ENCODE assay signal across 9 cellular contexts in the genomic region with DNA sequence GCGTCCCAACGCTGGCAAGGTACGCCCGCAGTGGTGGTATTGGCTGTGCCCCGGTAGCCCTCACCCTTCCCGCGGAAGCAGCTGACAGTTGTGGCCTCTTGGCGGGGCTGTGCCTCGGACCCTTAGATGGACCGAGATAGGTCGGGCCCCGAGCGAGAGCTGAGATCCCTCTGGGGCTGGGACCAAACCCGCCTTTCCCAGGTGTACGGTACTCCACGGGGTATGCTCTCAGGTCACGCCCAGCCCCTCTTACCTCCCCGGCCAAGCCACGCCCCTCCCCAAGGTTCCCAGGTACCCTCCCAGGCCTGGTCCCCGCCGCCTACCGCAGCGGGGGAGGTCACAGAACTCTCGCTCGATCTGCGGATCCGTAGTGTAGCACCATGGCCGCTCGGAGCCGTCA. TPM values are rescaled to one million over a fixed set of nuclear protein-coding genes. Genes with fewer than 3 reads are reported as not detected.
A peak's percentile ranks its signal among the peaks of the same experiment; 100 is the strongest.
DNase-seq lines count a peak whose midpoint lies in the region; ATAC-seq, FAIRE-seq and TF ChIP-seq lines count a peak whose summit lies in the region.
"Not testable (repeated sequence)": the region's sequence is repeated elsewhere in the genome, so short reads cannot be mapped to it uniquely, and the experiment has no call there.
"Had no signal": no experiment of that assay in that cellular context is flagged by ENCODE, and none has a peak within 500 bp of the region (broad histone marks: within the 10 kb centered on the region; RNA-seq: fewer than 3 reads in every experiment).

No MANE protein-coding gene starts in this region.

- H3K36me3 Mint-ChIP-seq in stimulated activated memory B cell treated with anti-CD40 and anti-IgM and Interleukin-4, amounts not matched to agents 10 μg/mL and 1 μg/mL and 100 μg/mL, for 72 hours = peaks cover 36% of the 10 kb centered on the region

- H3K4me2 ChIP-seq in osteoblast (ENCODE audit: insufficient read depth, low read length) = peak overlapping the region; percentile 67

- not testable (repeated sequence) for FAIRE-seq in bronchial epithelial cell (lab: Jason Lieb, UNC)

- not testable (repeated sequence) for H3K27me3 Mint-ChIP-seq in stimulated activated memory B cell treated with anti-CD40 and anti-IgM and Interleukin-4, amounts not matched to agents 10 μg/mL and 1 μg/mL and 100 μg/mL, for 72 hours

- POLR2A ChIA-PET in AG04450 (lab: Yijun Ruan, JAX) = not testable (repeated sequence)

- H3K9me3 ChIP-seq in AG04450 (ENCODE audit: control insufficient read depth, insufficient read depth, low read length); Peyer's patch; osteoblast (ENCODE audit: low read depth, low read length): not testable (repeated sequence)

- not testable (repeated sequence) for H3K27me3 ChIP-seq in AG04450 (ENCODE audit: control insufficient read depth, insufficient read depth, low read length); Peyer's patch; bronchial epithelial cell (ENCODE audit: control insufficient read depth, insufficient read depth, low read length); foreskin keratinocyte; osteoblast (ENCODE audit: insufficient read depth, low read length)

- H3K4me1 ChIP-seq in Peyer's patch (peaks cover 0 to 35% (median 7%) of the 10 kb centered on the region in 4 donors), osteoblast (ENCODE audit: insufficient read depth, low read length) (peaks cover 11% of the 10 kb centered on the region)
- H3K4me1 ChIP-seq in foreskin keratinocyte = not testable (repeated sequence)

- not testable (repeated sequence) for H3K27ac Mint-ChIP-seq in stimulated activated memory B cell treated with anti-CD40 and anti-IgM and Interleukin-4, amounts not matched to agents 10 μg/mL and 1 μg/mL and 100 μg/mL, for 72 hours

- DNase-seq in AG04450 (ENCODE audit: low read depth, low spot score) = not testable (repeated sequence)
- DNase-seq in Peyer's patch = peak; percentile 32 to 79 (median 77)
- DNase-seq in activated CD8-positive, alpha-beta memory T cell treated with anti-CD3 and anti-CD28 coated beads, Interleukin-2, amount 50 U/mL, for 48 hours = peak; percentile 71
- peak; percentile 54 for DNase-seq in bronchial epithelial cell (ENCODE audit: low read depth)
- DNase-seq in foreskin keratinocyte = peak; percentile 22 to 48
- DNase-seq in kidney tubule cell (ENCODE audit: low spot score) = peak; percentile 17
- DNase-seq in osteoblast (ENCODE audit: insufficient read length, low spot score, missing footprints) = peak; percentile 77

- H3K79me2 ChIP-seq in osteoblast (ENCODE audit: insufficient read depth, low read length) = peaks cover 20% of the 10 kb centered on the region

- TF ChIP-seq CTCF in AG04450 (IDR thresholded peaks at IDR 0.05; ENCODE audit: low read depth, low read length); Peyer's patch (IDR thresholded peaks at IDR 0.05); bronchial epithelial cell (IDR thresholded peaks at IDR 0.05; ENCODE audit: insufficient read depth, low read length, severe bottlenecking); foreskin keratinocyte (conservative IDR thresholded peaks at IDR 0.05); osteoblast (IDR thresholded peaks at IDR 0.05; ENCODE audit: extremely low read depth, low read depth, low read length): not testable (repeated sequence)

- peak; percentile 56 for ATAC-seq in foreskin keratinocyte
- ATAC-seq in stimulated activated memory B cell treated with anti-CD40 and anti-IgM and Interleukin-4, amounts not matched to agents 10 μg/mL and 1 μg/mL and 100 μg/mL, for 72 hours = peak; percentile 2

- not testable (repeated sequence) for H2AFZ ChIP-seq in osteoblast (ENCODE audit: low read length)

- peaks cover 40% of the 10 kb centered on the region for H3K4me1 Mint-ChIP-seq in stimulated activated memory B cell treated with anti-CD40 and anti-IgM and Interleukin-4, amounts not matched to agents 10 μg/mL and 1 μg/mL and 100 μg/mL, for 72 hours

- H3K4me3 Mint-ChIP-seq in stimulated activated memory B cell treated with anti-CD40 and anti-IgM and Interleukin-4, amounts not matched to agents 10 μg/mL and 1 μg/mL and 100 μg/mL, for 72 hours = peak overlapping the region; percentile 68

- CTCF ChIA-PET in AG04450 (lab: Charles Lee) = not testable (repeated sequence)

- not testable (repeated sequence) for TF ChIP-seq POLR2A in Peyer's patch (IDR thresholded peaks at IDR 0.05)

- H4K20me1 ChIP-seq in osteoblast (ENCODE audit: insufficient read depth, low read length) = not testable (repeated sequence)

- H3K36me3 ChIP-seq in Peyer's patch (peaks cover 0 to 31% (median 0%) of the 10 kb centered on the region in 3 donors), bronchial epithelial cell (ENCODE audit: control insufficient read depth, insufficient read depth, low read length) (peaks cover 17% of the 10 kb centered on the region), osteoblast (ENCODE audit: insufficient read depth, low read length) (peaks cover 24% of the 10 kb centered on the region)

- not testable (repeated sequence) for H3K9me3 Mint-ChIP-seq in stimulated activated memory B cell treated with anti-CD40 and anti-IgM and Interleukin-4, amounts not matched to agents 10 μg/mL and 1 μg/mL and 100 μg/mL, for 72 hours

- H3K27ac ChIP-seq in AG04450 (ENCODE audit: low read depth, low read length); foreskin keratinocyte; osteoblast (ENCODE audit: low read depth, low read length): not testable (repeated sequence)
- peak overlapping the region in 2 of 4 donors; percentile 35 to 60 for H3K27ac ChIP-seq in Peyer's patch

- H3K4me3 ChIP-seq in AG04450 (ENCODE audit: low read depth, low read length) (peak overlapping the region; percentile 39), Peyer's patch (peak overlapping the region; percentile 18 to 57 (median 43)), bronchial epithelial cell (ENCODE audit: low read depth, low read length) (peak overlapping the region; percentile 43), osteoblast (ENCODE audit: insufficient read depth, low read length) (peak overlapping the region; percentile 57)

RNA-seq across cellular contexts. Expression of a gene that starts 2.9 kb away (rescaled TPM):
- polyA plus RNA-seq in AG04450 (2011; rRNA removed) (6.4 and 6.5 TPM in 2 replicates), foreskin keratinocyte (6.0 and 6.1 TPM in 2 replicates)
- 2.8 and 5.6 TPM in 2 replicates for polyA minus RNA-seq in AG04450 (2011; rRNA and poly(A)+ RNA removed)
- total RNA-seq in Peyer's patch (100 to 1,000 TPM in 2 of 4 donors, 10 to 100 TPM in 2; 52.0 to 156 (median 93.3) TPM), bronchial epithelial cell (4.7 and 7.6 TPM in 2 replicates), foreskin keratinocyte (5.6 and 7.5 TPM in 2 replicates), osteoblast (6.5 and 6.9 TPM in 2 replicates)

RNA-seq across cellular contexts. Expression of a gene that starts 3.0 kb away (rescaled TPM):
- polyA plus RNA-seq in AG04450 (2011; rRNA removed) (22.9 and 33.3 TPM in 2 replicates), foreskin keratinocyte (19.0 and 20.8 TPM in 2 replicates)
- polyA minus RNA-seq in AG04450 (2011; rRNA and poly(A)+ RNA removed) = 38.5 and 52.5 TPM in 2 replicates
- total RNA-seq in Peyer's patch (100 to 1,000 TPM in 1 of 4 donors, 10 to 100 TPM in 3; 74.3 to 101 (median 84.3) TPM), bronchial epithelial cell (17.6 and 21.5 TPM in 2 replicates), foreskin keratinocyte (19.2 and 22.8 TPM in 2 replicates), osteoblast (25.0 and 33.3 TPM in 2 replicates)

RNA-seq across cellular contexts. Expression of a gene that starts 12.2 kb away (rescaled TPM):
- polyA plus RNA-seq in AG04450 (2011; rRNA removed) (85.3 and 108 TPM in 2 replicates), foreskin keratinocyte (130 and 144 TPM in 2 replicates)
- 146 and 205 TPM in 2 replicates for polyA minus RNA-seq in AG04450 (2011; rRNA and poly(A)+ RNA removed)
- total RNA-seq in Peyer's patch (100 to 1,000 TPM in 3 of 4 donors, 10 to 100 TPM in 1; 99.0 to 170 (median 119) TPM), bronchial epithelial cell (156 and 163 TPM in 2 replicates), foreskin keratinocyte (158 and 176 TPM in 2 replicates), osteoblast (98.8 and 101 TPM in 2 replicates)

RNA-seq across cellular contexts. Expression of a gene that starts 33.1 kb away (rescaled TPM):
- polyA plus RNA-seq in AG04450 (2011; rRNA removed) (0.11 TPM in 1 of 2 replicates, not detected in the other), foreskin keratinocyte (0.32 and 0.34 TPM in 2 replicates)
- not detected in 2 replicates for polyA minus RNA-seq in AG04450 (2011; rRNA and poly(A)+ RNA removed)
- total RNA-seq in Peyer's patch (1 to 10 TPM; 1.2 to 3.5 (median 2.9) TPM), bronchial epithelial cell (not detected in 2 replicates), foreskin keratinocyte (not detected in 2 replicates), osteoblast (0.29 and 1.8 TPM in 2 replicates)
- total RNA-seq: pulmonary artery endothelial cell had no signal

RNA-seq across cellular contexts. Expression of a gene that starts 37.4 kb away (rescaled TPM):
- 13.9 and 15.7 TPM in 2 replicates for polyA plus RNA-seq in AG04450 (2011; rRNA removed)
- polyA minus RNA-seq in AG04450 (2011; rRNA and poly(A)+ RNA removed) = 17.5 and 23.5 TPM in 2 replicates
- 10 to 100 TPM; 35.4 to 46.4 (median 40.7) TPM for total RNA-seq in Peyer's patch
- total RNA-seq in bronchial epithelial cell = 28.4 and 57.7 TPM in 2 replicates
- total RNA-seq in foreskin keratinocyte = 41.4 and 44.5 TPM in 2 replicates
- polyA plus RNA-seq in foreskin keratinocyte = 54.8 and 57.5 TPM in 2 replicates
- total RNA-seq in osteoblast = 17.4 and 21.0 TPM in 2 replicates
